In the genomic region with DNA sequence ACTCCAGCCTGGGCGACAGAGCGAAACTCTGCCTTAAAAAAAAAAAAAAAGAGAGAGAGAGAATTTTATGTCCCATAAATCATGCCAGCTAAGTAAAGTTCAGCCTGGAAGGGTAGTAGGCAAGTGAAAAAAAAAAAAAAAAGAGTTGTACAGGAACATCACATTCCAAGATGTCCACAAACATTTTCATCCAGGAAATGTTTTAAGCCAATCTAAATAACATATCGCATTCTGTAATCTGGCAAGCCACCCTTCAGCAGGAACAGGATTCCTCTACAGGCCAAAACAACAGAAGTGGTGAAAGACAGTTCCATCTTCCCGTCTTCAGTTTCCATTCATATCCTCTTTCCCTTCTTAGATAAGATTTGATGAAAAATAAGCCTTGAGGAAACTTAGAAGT, we compare ENCODE assay signal across 29 cellular contexts.
"Had no signal": no experiment of that assay in that cellular context is flagged by ENCODE, and none has a peak within 500 bp of the region (broad histone marks: within the 10 kb centered on the region; RNA-seq: fewer than 3 reads in every experiment).

No MANE protein-coding gene starts in this region.

- H3K36me3 ChIP-seq: brain microvascular endothelial cell, esophagus squamous epithelium, heart left ventricle had no signal

- H3K9me3 Mint-ChIP-seq: dendritic cell treated with granulocyte-macrophage colony-stimulating factor and Interleukin-4, amounts not matched to agents 40 ng/mL and 50 ng/mL, for 4 days had no signal

- H3K4me3 Mint-ChIP-seq: activated CD4-positive, alpha-beta memory T cell treated with anti-CD3 and anti-CD28 coated beads, Interleukin-2, amount 10 ng/mL, durations not matched to agents 7 days and 5 days; activated CD4-positive, alpha-beta T cell treated with anti-CD3 and anti-CD28 coated beads, Interleukin-2, amount 10 ng/mL, durations not matched to agents 7 days and 5 days; activated naive CD8-positive, alpha-beta T cell; activated T-cell treated with anti-CD3 and anti-CD28 coated beads, Interleukin-2, amount 50 U/mL, for 24 hours; activated T-cell treated with anti-CD3 and anti-CD28 coated beads, Interleukin-2, amount 50 U/mL, for 72 hours; central memory CD8-positive, alpha-beta T cell; dendritic cell treated with granulocyte-macrophage colony-stimulating factor and Interleukin-4, amounts not matched to agents 40 ng/mL and 50 ng/mL, for 4 days; WTC11 had no signal

- H3K27me3 ChIP-seq: brain microvascular endothelial cell, dorsolateral prefrontal cortex, esophagus squamous epithelium, heart left ventricle had no signal

- H3K27ac ChIP-seq: brain microvascular endothelial cell, coronary artery, dorsolateral prefrontal cortex, epithelial cell of prostate, esophagus squamous epithelium, heart left ventricle had no signal

- ATAC-seq: activated T-cell treated with anti-CD3 and anti-CD28 coated beads, Interleukin-2, amount 50 U/mL, for 72 hours; heart left ventricle; WTC11 had no signal

- H3K27ac Mint-ChIP-seq: activated CD4-positive, alpha-beta memory T cell treated with anti-CD3 and anti-CD28 coated beads, Interleukin-2, amount 10 ng/mL, durations not matched to agents 7 days and 5 days; activated CD4-positive, alpha-beta T cell treated with anti-CD3 and anti-CD28 coated beads, Interleukin-2, amount 10 ng/mL, durations not matched to agents 7 days and 5 days; activated naive CD8-positive, alpha-beta T cell; activated T-cell treated with anti-CD3 and anti-CD28 coated beads, Interleukin-2, amount 50 U/mL, for 24 hours; activated T-cell treated with anti-CD3 and anti-CD28 coated beads, Interleukin-2, amount 50 U/mL, for 72 hours; dendritic cell treated with granulocyte-macrophage colony-stimulating factor and Interleukin-4, amounts not matched to agents 40 ng/mL and 50 ng/mL, for 4 days; WTC11 had no signal

- H3K36me3 Mint-ChIP-seq: activated naive CD8-positive, alpha-beta T cell had no signal

- H3K4me1 ChIP-seq: esophagus squamous epithelium, heart left ventricle had no signal

- H3K9me3 ChIP-seq: esophagus squamous epithelium had no signal

- H3K4me1 Mint-ChIP-seq: activated CD4-positive, alpha-beta memory T cell treated with anti-CD3 and anti-CD28 coated beads, Interleukin-2, amount 10 ng/mL, durations not matched to agents 7 days and 5 days; activated CD4-positive, alpha-beta T cell treated with anti-CD3 and anti-CD28 coated beads, Interleukin-2, amount 10 ng/mL, durations not matched to agents 7 days and 5 days; central memory CD8-positive, alpha-beta T cell; WTC11 had no signal

- H3K27me3 Mint-ChIP-seq: activated CD4-positive, alpha-beta memory T cell treated with anti-CD3 and anti-CD28 coated beads, Interleukin-2, amount 10 ng/mL, durations not matched to agents 7 days and 5 days; activated CD4-positive, alpha-beta T cell treated with anti-CD3 and anti-CD28 coated beads, Interleukin-2, amount 10 ng/mL, durations not matched to agents 7 days and 5 days; activated naive CD8-positive, alpha-beta T cell; activated T-cell treated with anti-CD3 and anti-CD28 coated beads, Interleukin-2, amount 50 U/mL, for 24 hours; central memory CD8-positive, alpha-beta T cell; dendritic cell treated with granulocyte-macrophage colony-stimulating factor and Interleukin-4, amounts not matched to agents 40 ng/mL and 50 ng/mL, for 4 days had no signal

- H3K4me3 ChIP-seq: coronary artery, dorsolateral prefrontal cortex, esophagus squamous epithelium, heart left ventricle had no signal

- DNase-seq: activated CD4-positive, alpha-beta memory T cell treated with anti-CD3 and anti-CD28 coated beads, Interleukin-2, amount 10 ng/mL, durations not matched to agents 7 days and 5 days; activated CD4-positive, alpha-beta T cell treated with anti-CD3 and anti-CD28 coated beads for 1 hour; activated CD4-positive, alpha-beta T cell treated with anti-CD3 and anti-CD28 coated beads for 4 hours; activated CD4-positive, alpha-beta T cell treated with anti-CD3 and anti-CD28 coated beads, Interleukin-2, amount 10 ng/mL, durations not matched to agents 7 days and 5 days; activated CD4-positive, alpha-beta T cell treated with anti-CD3 and anti-CD28 coated beads, Interleukin-2, amount 50 U/mL, for 4 hours; activated CD8-positive, alpha-beta memory T cell treated with anti-CD3 and anti-CD28 coated beads, Interleukin-2, amount 50 U/mL, for 48 hours; activated effector memory CD4-positive, alpha-beta T cell treated with Interleukin-2 at 50 U/mL for 16 hours; activated gamma-delta T cell treated with Interleukin-2 at 50 U/mL for 16 hours; activated naive CD4-positive, alpha-beta T cell treated with anti-CD3 and anti-CD28 coated beads, Interleukin-2, amount 50 U/mL, for 16 hours; activated naive CD4-positive, alpha-beta T cell treated with Interleukin-2 at 50 U/mL for 16 hours; activated T-cell treated with anti-CD3 and anti-CD28 coated beads for 4 hours; activated T-cell treated with anti-CD3 and anti-CD28 coated beads, Interleukin-2, amount 50 U/mL, for 24 hours; activated T-cell treated with anti-CD3 and anti-CD28 coated beads, Interleukin-2, amount 50 U/mL, for 72 hours; amniotic stem cell; anterior cingulate cortex; brain microvascular endothelial cell; dorsolateral prefrontal cortex; effector memory CD4-positive, alpha-beta T cell; esophagus squamous epithelium; foreskin fibroblast; glutamatergic neuron; heart left ventricle; T-helper 2 cell had no signal
